In the genomic region with DNA sequence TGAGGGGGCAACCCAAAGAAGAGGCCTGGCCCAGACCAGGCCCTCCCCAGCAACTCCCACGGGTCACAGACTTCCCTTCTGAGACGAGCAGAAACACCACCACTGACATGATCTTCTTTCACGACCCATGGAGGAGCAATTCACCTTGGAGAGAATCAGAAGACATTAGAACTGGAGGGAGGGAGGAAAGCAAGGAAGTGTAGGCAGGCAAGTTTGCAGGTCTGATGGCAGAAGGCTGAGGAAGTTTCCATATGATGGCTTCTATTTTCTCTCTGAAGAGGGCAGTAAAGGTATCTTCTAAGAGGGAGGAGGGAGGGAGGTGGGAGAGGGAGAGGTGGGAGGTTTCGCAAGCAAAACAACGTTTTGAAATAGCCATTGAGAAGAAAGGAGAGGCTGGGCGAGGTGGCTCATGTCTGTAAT, we compare ENCODE assay signal across 15 cellular contexts. TPM values are rescaled to one million over a fixed set of nuclear protein-coding genes. Genes with fewer than 3 reads are reported as not detected.
DNase-seq lines count a peak whose midpoint lies in the region; ATAC-seq and TF ChIP-seq lines count a peak whose summit lies in the region.
"Had no signal": no experiment of that assay in that cellular context is flagged by ENCODE, and none has a peak within 500 bp of the region (broad histone marks: within the 10 kb centered on the region; RNA-seq: fewer than 3 reads in every experiment).

No MANE protein-coding gene starts in this region.

- in situ Hi-C loops in KBM-7 (cut with MboI; ENCODE audit: low pct_unique_long_range_greater_than_20kb, low sequenced_read_pairs), result no loop called here

- DNase-seq in H4 (ENCODE audit: low spot score) (peak; percentile 22), NOMO-1 treated with DMSO at 0.1 percent for 48 hours (lab: John Stamatoyannopoulos, UW; ENCODE audit: unreplicated experiment) (peak; percentile 57), neural crest cell (ENCODE audit: low read depth, low spot score) (no peak), GOT3 (lab: John Stamatoyannopoulos, UW) (no peak), KBM-7 (no peak)
- DNase-seq in central memory CD8-positive, alpha-beta T cell (ENCODE audit: low spot score in 2 of 2), result no peak
- DNase-seq in stimulated activated naive CD4-positive, alpha-beta T cell (lab: John Stamatoyannopoulos, UW), result no peak
- DNase-seq: activated effector memory CD4-positive, alpha-beta T cell treated with anti-CD3 and anti-CD28 coated beads, Interleukin-2, amount 50 U/mL, for 16 hours; DMS79 treated with DMSO at 0.1 percent for 48 hours; NCI-H187 treated with DMSO at 0.1 percent for 48 hours had no signal

- peaks cover 8% of the 10 kb centered on the region for H3K9me3 Mint-ChIP-seq in central memory CD8-positive, alpha-beta T cell
- H3K9me3 Mint-ChIP-seq in neural crest cell, result peaks cover 3% of the 10 kb centered on the region

- H3K4me1 Mint-ChIP-seq in central memory CD8-positive, alpha-beta T cell, result peaks cover 60% of the 10 kb centered on the region
- H3K4me1 Mint-ChIP-seq in neural crest cell, result peaks cover 12% of the 10 kb centered on the region

- TF ChIP-seq CTCF in neural crest cell (conservative IDR thresholded peaks at IDR 0.05), result no peak

- H3K27me3 Mint-ChIP-seq in central memory CD8-positive, alpha-beta T cell, result peaks cover 12% of the 10 kb centered on the region
- peaks cover 24% of the 10 kb centered on the region for H3K27me3 Mint-ChIP-seq in neural crest cell (ENCODE audit: low read depth)

- peak overlapping the region; percentile 71 for H3K27ac Mint-ChIP-seq in central memory CD8-positive, alpha-beta T cell (ENCODE audit: low read depth)
- no peak overlapping the region for H3K27ac Mint-ChIP-seq in neural crest cell (ENCODE audit: unreplicated experiment)
- H3K27ac Mint-ChIP-seq: dendritic cell treated with granulocyte-macrophage colony-stimulating factor and Interleukin-4, amounts not matched to agents 40 ng/mL and 50 ng/mL, for 4 days had no signal

- peak overlapping the region; percentile 75 for H3K4me3 Mint-ChIP-seq in central memory CD8-positive, alpha-beta T cell
- H3K4me3 Mint-ChIP-seq in neural crest cell, result peak overlapping the region; percentile 71
- H3K4me3 Mint-ChIP-seq: dendritic cell treated with granulocyte-macrophage colony-stimulating factor and Interleukin-4, amounts not matched to agents 40 ng/mL and 50 ng/mL, for 4 days had no signal

- H3K36me3 Mint-ChIP-seq in central memory CD8-positive, alpha-beta T cell (ENCODE audit: insufficient read depth), result peaks cover 1% of the 10 kb centered on the region
- no peaks in the 10 kb centered on the region for H3K36me3 Mint-ChIP-seq in neural crest cell (ENCODE audit: low read depth)

- ATAC-seq in central memory CD8-positive, alpha-beta T cell (replicated peaks; ENCODE audit: extremely low read depth, poor library complexity, severe bottlenecking), result no peak
- no peak for ATAC-seq in GM18861 (IDR thresholded peaks at IDR 0.05; ENCODE audit: unreplicated experiment)
- ATAC-seq: Panc1 had no signal

RNA-seq across cellular contexts. Expression of gene UBXN10, which starts 1.4 kb away (rescaled TPM):
- not detected in 2 replicates for total RNA-seq in H4 (2014; rRNA removed; shearing (Covaris generic))
- total RNA-seq in neural crest cell, result 1.3 and 1.4 TPM in 2 replicates

RNA-seq across cellular contexts. Expression of gene PLA2G2C, which starts 1.8 kb away (rescaled TPM):
- not detected in 2 replicates for total RNA-seq in H4 (2014; rRNA removed; shearing (Covaris generic))
- total RNA-seq in neural crest cell, result not detected in 2 replicates
- total RNA-seq: HT-29 had no signal

RNA-seq across cellular contexts. Expression of gene PLA2G2F, which starts 45.4 kb away (rescaled TPM):
- not detected in 2 replicates for total RNA-seq in H4 (2014; rRNA removed; shearing (Covaris generic))
- not detected in 2 replicates for total RNA-seq in neural crest cell
- total RNA-seq: mesenteric fat pad had no signal

Comparison
In these comparisons a context has a peak if more than half of its experiments do, and no peak if none do; other contexts are left out.
1. DNase-seq: peak in H4 (single experiment) and NOMO-1 treated with DMSO at 0.1 percent for 48 hours (single experiment); none in central memory CD8-positive, alpha-beta T cell (0 of 2), neural crest cell (single experiment), GOT3 (single experiment), stimulated activated naive CD4-positive, alpha-beta T cell (0 of 6) and KBM-7 (single experiment).